8 cellular contexts compared by ENCODE assay signal in the genomic region with DNA sequence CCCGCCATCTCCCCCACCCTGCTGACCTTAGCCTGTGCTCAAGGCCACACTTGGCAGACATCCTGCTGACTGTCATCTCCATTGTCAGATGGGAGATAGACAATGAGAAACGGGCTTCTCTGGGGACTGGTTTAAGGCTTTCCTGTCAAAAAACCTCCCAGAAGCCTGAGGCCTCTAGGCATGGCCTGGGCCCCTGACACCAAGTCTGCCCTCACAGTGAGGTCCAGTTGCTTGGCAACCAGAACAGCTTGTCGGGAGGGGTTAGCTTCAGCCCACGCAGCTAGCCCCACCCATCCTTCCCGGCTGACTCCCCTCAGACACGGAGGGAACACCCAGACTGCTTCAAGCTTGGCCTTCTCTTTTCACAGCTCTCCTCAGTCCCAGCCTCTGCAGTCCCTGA. TPM values are rescaled to one million over a fixed set of nuclear protein-coding genes. Genes with fewer than 3 reads are reported as not detected.
DNase-seq lines count a peak whose midpoint lies in the region; ATAC-seq, FAIRE-seq and TF ChIP-seq lines count a peak whose summit lies in the region.

No MANE protein-coding gene starts in this region.

- H3K27ac Mint-ChIP-seq in activated CD4-positive, alpha-beta T cell treated with anti-CD3 and anti-CD28 coated beads, Interleukin-2, amount 10 ng/mL, durations not matched to agents 7 days and 5 days, result no peak overlapping the region
- H3K27ac Mint-ChIP-seq in stimulated activated naive B cell treated with anti-CD40 and anti-IgM and Interleukin-4, amounts not matched to agents 10 μg/mL and 1 μg/mL and 100 μg/mL, for 72 hours, result no peak overlapping the region

- no peaks in the 10 kb centered on the region for H3K9me3 Mint-ChIP-seq in activated CD4-positive, alpha-beta T cell treated with anti-CD3 and anti-CD28 coated beads, Interleukin-2, amount 10 ng/mL, durations not matched to agents 7 days and 5 days
- H3K9me3 Mint-ChIP-seq in stimulated activated naive B cell treated with anti-CD40 and anti-IgM and Interleukin-4, amounts not matched to agents 10 μg/mL and 1 μg/mL and 100 μg/mL, for 72 hours, result no peaks in the 10 kb centered on the region

- DNase-seq in HT-29 (ENCODE audit: low spot score), result peak; percentile 52
- DNase-seq in cardiac fibroblast (ENCODE audit: low read depth in 2 of 2), result peak; percentile 41 to 94
- DNase-seq in left colon, result peak; percentile 76 to 88
- DNase-seq in substantia nigra (lab: John Stamatoyannopoulos, UW), result peak in 11 of 49 donors; percentile 20 to 51 (median 29)
- no peak for DNase-seq in activated CD4-positive, alpha-beta T cell treated with anti-CD3 and anti-CD28 coated beads, Interleukin-2, amount 10 ng/mL, durations not matched to agents 7 days and 5 days
- no peak for DNase-seq in stimulated activated naive B cell treated with anti-CD40 and anti-IgM and Interleukin-4, amounts not matched to agents 10 μg/mL and 1 μg/mL and 100 μg/mL, for 72 hours
- DNase-seq in T-helper 9 cell, result no peak
- no peak for DNase-seq in H54 (ENCODE audit: insufficient read length, low spot score)

- no peak overlapping the region for H3K4me3 ChIP-seq in cardiac fibroblast (replicated peaks in 1 of 2; ENCODE audit: low read depth in 2 of 2, low read length in 2 of 2)

- ATAC-seq in left colon, result peak; percentile 69
- ATAC-seq in stimulated activated naive B cell treated with anti-CD40 and anti-IgM and Interleukin-4, amounts not matched to agents 10 μg/mL and 1 μg/mL and 100 μg/mL, for 72 hours (replicated peaks), result no peak

- CTCF ChIA-PET in activated CD4-positive, alpha-beta T cell treated with anti-CD3 and anti-CD28 coated beads, Interleukin-2, amount 10 ng/mL, durations not matched to agents 7 days and 5 days (lab: Charles Lee), result interaction anchor here (0.5 kb wide), 1 partner anchor 298 kb away, joined by 3 read pairs; no protein-coding TSS in a partner anchor

- no peaks in the 10 kb centered on the region for H3K36me3 Mint-ChIP-seq in activated CD4-positive, alpha-beta T cell treated with anti-CD3 and anti-CD28 coated beads, Interleukin-2, amount 10 ng/mL, durations not matched to agents 7 days and 5 days (ENCODE audit: low read depth)
- H3K36me3 Mint-ChIP-seq in stimulated activated naive B cell treated with anti-CD40 and anti-IgM and Interleukin-4, amounts not matched to agents 10 μg/mL and 1 μg/mL and 100 μg/mL, for 72 hours, result no peaks in the 10 kb centered on the region

- peaks cover 3% of the 10 kb centered on the region for H3K4me1 Mint-ChIP-seq in activated CD4-positive, alpha-beta T cell treated with anti-CD3 and anti-CD28 coated beads, Interleukin-2, amount 10 ng/mL, durations not matched to agents 7 days and 5 days
- peaks cover 10 to 15% of the 10 kb centered on the region in 2 donors for H3K4me1 Mint-ChIP-seq in stimulated activated naive B cell treated with anti-CD40 and anti-IgM and Interleukin-4, amounts not matched to agents 10 μg/mL and 1 μg/mL and 100 μg/mL, for 72 hours

- POLR2A ChIA-PET in activated CD4-positive, alpha-beta T cell treated with anti-CD3 and anti-CD28 coated beads, Interleukin-2, amount 10 ng/mL, durations not matched to agents 7 days and 5 days (lab: Charles Lee), result no interaction called here

- intact Hi-C loops in left colon (cut with DNase I, micrococcal nuclease), result no loop called here

- no peak for TF ChIP-seq CTCF in cardiac fibroblast (IDR thresholded peaks at IDR 0.05; ENCODE audit: low read depth, low read length)

- peak overlapping the region; percentile 30 for H3K27ac ChIP-seq in substantia nigra (ENCODE audit: low read depth, low read length, poor library complexity, severe bottlenecking)

- H3K27me3 Mint-ChIP-seq in activated CD4-positive, alpha-beta T cell treated with anti-CD3 and anti-CD28 coated beads, Interleukin-2, amount 10 ng/mL, durations not matched to agents 7 days and 5 days, result no peaks in the 10 kb centered on the region
- peaks cover 20 to 22% of the 10 kb centered on the region in 2 donors for H3K27me3 Mint-ChIP-seq in stimulated activated naive B cell treated with anti-CD40 and anti-IgM and Interleukin-4, amounts not matched to agents 10 μg/mL and 1 μg/mL and 100 μg/mL, for 72 hours

- TF ChIP-seq POLR2A in H54 (IDR thresholded peaks at IDR 0.05; ENCODE audit: low read depth, low read length), result no peak

- FAIRE-seq in H54 (lab: Jason Lieb, UNC), result no peak

- H3K4me3 Mint-ChIP-seq in activated CD4-positive, alpha-beta T cell treated with anti-CD3 and anti-CD28 coated beads, Interleukin-2, amount 10 ng/mL, durations not matched to agents 7 days and 5 days, result no peak overlapping the region
- no peak overlapping the region for H3K4me3 Mint-ChIP-seq in stimulated activated naive B cell treated with anti-CD40 and anti-IgM and Interleukin-4, amounts not matched to agents 10 μg/mL and 1 μg/mL and 100 μg/mL, for 72 hours

RNA-seq across cellular contexts. Expression of a gene that starts 11.0 kb away (rescaled TPM):
- 76.7 and 88.6 TPM in 2 replicates for total RNA-seq in HT-29 (2014; rRNA removed; shearing (Covaris generic))
- total RNA-seq in left colon, result 100 to 1,000 TPM; 110 to 131 TPM
- total RNA-seq in activated CD4-positive, alpha-beta T cell treated with anti-CD3 and anti-CD28 coated beads, Interleukin-2, amount 10 ng/mL, durations not matched to agents 7 days and 5 days, result not detected

Comparison
In these comparisons a context has a peak if more than half of its experiments do, and no peak if none do; other contexts are left out.
1. DNase-seq: peak in HT-29 (single experiment), cardiac fibroblast (2 of 2) and left colon (2 of 2); none in activated CD4-positive, alpha-beta T cell treated with anti-CD3 and anti-CD28 coated beads, Interleukin-2, amount 10 ng/mL, durations not matched to agents 7 days and 5 days (single experiment), stimulated activated naive B cell treated with anti-CD40 and anti-IgM and Interleukin-4, amounts not matched to agents 10 μg/mL and 1 μg/mL and 100 μg/mL, for 72 hours (single experiment), T-helper 9 cell (single experiment) and H54 (single experiment).
2. RNA of a gene that starts 11.0 kb away (total RNA-seq): 110 to 131 TPM in left colon and 76.7 to 88.6 TPM in HT-29; not detected in activated CD4-positive, alpha-beta T cell treated with anti-CD3 and anti-CD28 coated beads, Interleukin-2, amount 10 ng/mL, durations not matched to agents 7 days and 5 days; every median in the first group is over 10 times any median in the second.